ENCODE assay signal across 26 cellular contexts in the genomic region with DNA sequence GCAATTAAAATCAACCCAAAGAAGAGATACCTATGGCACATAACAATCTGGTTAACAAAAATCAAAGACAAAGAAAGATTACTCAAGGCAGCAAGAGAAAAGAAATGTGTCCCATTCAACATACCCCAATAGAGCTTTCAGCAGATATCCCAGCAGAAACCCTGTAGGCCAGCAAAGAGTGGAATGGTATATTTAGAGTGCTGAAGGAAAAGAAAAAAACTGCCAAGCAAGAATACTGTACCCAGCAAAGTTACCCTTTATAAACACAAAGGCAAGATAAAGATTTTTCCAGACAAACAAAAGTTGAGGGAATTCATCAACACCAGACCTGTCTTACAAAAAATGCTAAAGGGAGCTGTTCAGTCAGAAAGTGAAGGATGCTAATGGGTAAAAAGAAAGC.
DNase-seq lines count a peak whose midpoint lies in the region; ATAC-seq, FAIRE-seq and TF ChIP-seq lines count a peak whose summit lies in the region.
"Had no signal": no experiment of that assay in that cellular context is flagged by ENCODE, and none has a peak within 500 bp of the region (broad histone marks: within the 10 kb centered on the region; RNA-seq: fewer than 3 reads in every experiment).

No MANE protein-coding gene starts in this region.

- POLR2A ChIA-PET in HepG2 (lab: Yijun Ruan, JAX), result no interaction called here

- no peak overlapping the region for H3K27ac ChIP-seq in HepG2 (ENCODE audit: extremely low read length, insufficient read depth, low read length)
- H3K27ac ChIP-seq in right lobe of liver, result no peak overlapping the region
- H3K27ac ChIP-seq in KMS-11, result peak overlapping the region; percentile 84; the same call in 1 of the 2 replicates
- H3K27ac ChIP-seq in endodermal cell (ENCODE audit: low read depth, low read length), result no peak overlapping the region
- no peak overlapping the region for H3K27ac ChIP-seq in GM23338 (ENCODE audit: low read depth)
- H3K27ac ChIP-seq: 22Rv1; A549; BLaER1 treated with 17β-estradiol and CSF1 and Interleukin-3, amounts not matched to agents 10 nM and 100 nM had no signal

- CTCF ChIA-PET in HepG2 (lab: Yijun Ruan, JAX; ENCODE audit: low intra/inter-chr PET ratio, low total read pairs), result no interaction called here

- H3K9me3 Mint-ChIP-seq in endodermal cell (peaks cover 46% of the 10 kb centered on the region), GM23338 (peaks cover 29% of the 10 kb centered on the region)

- intact Hi-C loops in HepG2 (cut with micrococcal nuclease; ENCODE audit: unreplicated experiment), result no loop called here
- intact Hi-C loops in right lobe of liver (cut with DNase I), result no loop called here

- H3K27me3 Mint-ChIP-seq in endodermal cell (ENCODE audit: insufficient read depth), result no peaks in the 10 kb centered on the region
- H3K27me3 Mint-ChIP-seq in GM23338 (ENCODE audit: insufficient read depth, low read depth, poor library complexity), result peaks cover 2% of the 10 kb centered on the region
- H3K27me3 Mint-ChIP-seq: B cell had no signal

- FAIRE-seq in HepG2 (lab: Jason Lieb, UNC), result no peak
- FAIRE-seq: A549, GM12878, GM12892, GM18507 had no signal

- H3K27ac Mint-ChIP-seq in endodermal cell (no peak overlapping the region), GM23338 (no peak overlapping the region)
- H3K27ac Mint-ChIP-seq: B cell; CD14-positive monocyte; CD4-positive, alpha-beta memory T cell; CD4-positive, CD25-positive, alpha-beta regulatory T cell; CD8-positive, alpha-beta memory T cell had no signal

- no peak overlapping the region for H3K4me3 Mint-ChIP-seq in endodermal cell
- H3K4me3 Mint-ChIP-seq in GM23338, result no peak overlapping the region
- H3K4me3 Mint-ChIP-seq: B cell; CD14-positive monocyte; CD4-positive, alpha-beta memory T cell; CD4-positive, CD25-positive, alpha-beta regulatory T cell; CD8-positive, alpha-beta memory T cell had no signal

- TF ChIP-seq POLR2A in HepG2 (IDR thresholded peaks at IDR 0.05; ENCODE audit: insufficient read depth in 1 of 2, low read depth in 2 of 2, low read length in 2 of 2) (no peak), right lobe of liver (IDR thresholded peaks at IDR 0.05) (no peak)

- H2AFZ ChIP-seq in HepG2 (ENCODE audit: low read length) (no peak overlapping the region), KMS-11 (ENCODE audit: low read depth) (no peak overlapping the region), GM23338 (no peak overlapping the region)

- ATAC-seq in HepG2 (no peak), right lobe of liver (no peak), GM23338 (no peak)
- ATAC-seq: A549, GM12878 had no signal

- H3K4me2 ChIP-seq in HepG2 (ENCODE audit: low read depth, low read length) (no peak overlapping the region), KMS-11 (peak overlapping the region; percentile 76; the same call in 1 of the 2 replicates), GM23338 (no peak overlapping the region)
- H3K4me2 ChIP-seq: A549; BLaER1 treated with 17β-estradiol and CSF1 and Interleukin-3, amounts not matched to agents 10 nM and 100 nM had no signal

- H4K20me1 ChIP-seq in HepG2 (ENCODE audit: insufficient read depth, low read length), result no peaks in the 10 kb centered on the region
- no peaks in the 10 kb centered on the region for H4K20me1 ChIP-seq in KMS-11 (ENCODE audit: insufficient read depth)
- H4K20me1 ChIP-seq in GM23338 (replicated peaks; ENCODE audit: insufficient read depth), result 0 out of 2 replicates have a peak, but pooled peaks cover 3% of the 10 kb centered on the region
- H4K20me1 ChIP-seq: BLaER1 treated with 17β-estradiol and CSF1 and Interleukin-3, amounts not matched to agents 10 nM and 100 nM had no signal

- H3K9me2 ChIP-seq in GM23338 (ENCODE audit: insufficient read depth), result 0 out of 2 replicates have a peak, but pooled peaks cover 5% of the 10 kb centered on the region

- H3K79me2 ChIP-seq in HepG2 (ENCODE audit: insufficient read depth, low read length) (no peaks in the 10 kb centered on the region), KMS-11 (ENCODE audit: insufficient read depth, low read depth) (peaks cover 23% of the 10 kb centered on the region; the same call in 1 of the 2 replicates), GM23338 (replicated peaks; ENCODE audit: insufficient read depth) (no peaks in the 10 kb centered on the region)

- no peak overlapping the region for H3K9ac ChIP-seq in HepG2 (ENCODE audit: insufficient read depth, low read depth, low read length)
- H3K9ac ChIP-seq in KMS-11, result no peak overlapping the region
- H3K9ac ChIP-seq in endodermal cell (ENCODE audit: extremely low read depth, low read length, poor library complexity, severe bottlenecking), result no peak overlapping the region
- H3K9ac ChIP-seq: BLaER1 treated with 17β-estradiol and CSF1 and Interleukin-3, amounts not matched to agents 10 nM and 100 nM had no signal

- H3F3A ChIP-seq in GM23338 (replicated peaks; ENCODE audit: low read depth), result no peaks in the 10 kb centered on the region

- no peak for DNase-seq in HepG2 (ENCODE audit: low spot score)
- DNase-seq in right lobe of liver, result no peak
- DNase-seq in endodermal cell, result no peak
- DNase-seq in HuH-7.5 (ENCODE audit: low spot score), result no peak
- DNase-seq in GM23338 (ENCODE audit: low spot score), result no peak
- DNase-seq: AML-193; CD4-positive, alpha-beta memory T cell; CD4-positive, CD25-positive, alpha-beta regulatory T cell; CD8-positive, alpha-beta memory T cell; COR-L47; DMS 273 treated with DMSO at 0.1 percent for 48 hours; DMS153; DMS53; DMS79; DND-41; EL; GDM1 had no signal

- no peaks in the 10 kb centered on the region for H3K27me3 ChIP-seq in HepG2 (ENCODE audit: control insufficient read depth in 1 of 2, insufficient read depth in 2 of 2, low read length in 2 of 2)
- no peaks in the 10 kb centered on the region for H3K27me3 ChIP-seq in right lobe of liver
- no peaks in the 10 kb centered on the region for H3K27me3 ChIP-seq in KMS-11 (ENCODE audit: insufficient read depth, low read depth)
- H3K27me3 ChIP-seq in endodermal cell (ENCODE audit: control insufficient read depth, insufficient read depth, low read length, poor library complexity, severe bottlenecking), result no peaks in the 10 kb centered on the region
- no peaks in the 10 kb centered on the region for H3K27me3 ChIP-seq in GM23338 (ENCODE audit: insufficient read depth)
- H3K27me3 ChIP-seq: BLaER1 treated with 17β-estradiol and CSF1 and Interleukin-3, amounts not matched to agents 10 nM and 100 nM had no signal

- peaks cover 5% of the 10 kb centered on the region for H3K4me1 Mint-ChIP-seq in endodermal cell
- H3K4me1 Mint-ChIP-seq in GM23338, result no peaks in the 10 kb centered on the region; the same call in 2 of the 3 replicates
- H3K4me1 Mint-ChIP-seq: B cell; CD4-positive, alpha-beta memory T cell; CD8-positive, alpha-beta memory T cell had no signal

- H3K4me3 ChIP-seq in HepG2 (replicated peaks in 1 of 3; ENCODE audit: insufficient read depth in 1 of 3, low read depth in 2 of 3, low read length in 3 of 3) (no peak overlapping the region), right lobe of liver (no peak overlapping the region), KMS-11 (IDR thresholded peaks at IDR 0.05; ENCODE audit: insufficient read depth, low read depth, low read length) (no peak overlapping the region), endodermal cell (ENCODE audit: low read length) (peak overlapping the region; percentile 1), GM23338 (no peak overlapping the region)
- H3K4me3 ChIP-seq: A549; BLaER1 treated with 17β-estradiol and CSF1 and Interleukin-3, amounts not matched to agents 10 nM and 100 nM; GM12878 had no signal

- peaks cover 34% of the 10 kb centered on the region for H3K4me1 ChIP-seq in HepG2 (ENCODE audit: insufficient read depth, low read length)
- peaks cover 0 to 15% (median 7%) of the 10 kb centered on the region in 4 donors for H3K4me1 ChIP-seq in right lobe of liver
- H3K4me1 ChIP-seq in KMS-11 (ENCODE audit: low read depth, poor library complexity, severe bottlenecking), result peaks cover 51% of the 10 kb centered on the region
- H3K4me1 ChIP-seq in endodermal cell (ENCODE audit: control insufficient read depth, insufficient read depth, low read length), result no peaks in the 10 kb centered on the region
- no peaks in the 10 kb centered on the region for H3K4me1 ChIP-seq in GM23338 (ENCODE audit: insufficient read depth)

- in situ Hi-C loops in HepG2 (cut with HindIII; ENCODE audit: extremely low pct_ligation_motif_present, low pct_unique_long_range_greater_than_20kb), result no loop called here

- BruUV-seq in HepG2 (replicated peaks; lab: Mats Ljungman, UMichigan), result no TSS peak

- no peak for TF ChIP-seq EP300 in HepG2 (IDR thresholded peaks at IDR 0.05; ENCODE audit: low read depth in 2 of 2, low read length in 2 of 2)
- no peak for TF ChIP-seq EP300 in HepG2 (CRISPR knock-in tag; IDR thresholded peaks at IDR 0.05; ENCODE audit: borderline replicate concordance)

- H3K9me3 ChIP-seq in HepG2 (ENCODE audit: low read length) (peaks cover 24% of the 10 kb centered on the region), right lobe of liver (peaks cover 0 to 8% (median 3%) of the 10 kb centered on the region in 4 donors), endodermal cell (ENCODE audit: control insufficient read depth, low read length) (peaks cover 45% of the 10 kb centered on the region)

- TF ChIP-seq RAD21 in HepG2 (CRISPR knock-in tag; IDR thresholded peaks at IDR 0.05), result no peak

- H3K36me3 ChIP-seq in HepG2 (replicated peaks in 1 of 2; ENCODE audit: control insufficient read depth in 1 of 2, insufficient read depth in 2 of 2, low read length in 2 of 2) (no peaks in the 10 kb centered on the region), right lobe of liver (no peaks in the 10 kb centered on the region), KMS-11 (ENCODE audit: insufficient read depth) (no peaks in the 10 kb centered on the region), endodermal cell (ENCODE audit: control insufficient read depth, insufficient read depth, low read length) (no peaks in the 10 kb centered on the region), GM23338 (ENCODE audit: insufficient read depth) (no peaks in the 10 kb centered on the region)

- TF ChIP-seq CTCF in HepG2 (CRISPR knock-in tag; IDR thresholded peaks at IDR 0.05) (no peak), right lobe of liver (IDR thresholded peaks at IDR 0.05) (no peak), KMS-11 (conservative IDR thresholded peaks at IDR 0.05; ENCODE audit: low read depth, low read length) (no peak), endodermal cell (conservative IDR thresholded peaks at IDR 0.05) (no peak), GM23338 (conservative IDR thresholded peaks at IDR 0.05; ENCODE audit: low read depth in 2 of 2) (no peak)

- H3K36me3 Mint-ChIP-seq in endodermal cell (ENCODE audit: low read depth), result peaks cover 30% of the 10 kb centered on the region
- peaks cover 14% of the 10 kb centered on the region; the same call in 2 of the 3 replicates for H3K36me3 Mint-ChIP-seq in GM23338 (ENCODE audit: low read depth)
- H3K36me3 Mint-ChIP-seq: CD4-positive, CD25-positive, alpha-beta regulatory T cell had no signal

TF ChIP-seq in HepG2, 621 proteins besides CTCF, POLR2A, EP300 and RAD21 (continues in another document):
- no peak for TF ChIP-seq ZNF383 (CRISPR knock-in tag; IDR thresholded peaks at IDR 0.05; ENCODE audit: borderline replicate concordance)
- peak; percentile 89; the same call in 1 of the 2 replicates for TF ChIP-seq ZNF136 (CRISPR knock-in tag; IDR thresholded peaks at IDR 0.05; ENCODE audit: low read depth)

TF ChIP-seq in GM23338, 12 proteins besides CTCF, POLR2A, EP300 and RAD21 (continues in another document):
- TF ChIP-seq POLR2AphosphoS5 (IDR thresholded peaks at IDR 0.05; ENCODE audit: low read depth) (no peak), CREB1 (CRISPR knock-in tag; IDR thresholded peaks at IDR 0.05; ENCODE audit: low read depth) (no peak)
